ENCODE assay signal across 11 cellular contexts in the genomic region with DNA sequence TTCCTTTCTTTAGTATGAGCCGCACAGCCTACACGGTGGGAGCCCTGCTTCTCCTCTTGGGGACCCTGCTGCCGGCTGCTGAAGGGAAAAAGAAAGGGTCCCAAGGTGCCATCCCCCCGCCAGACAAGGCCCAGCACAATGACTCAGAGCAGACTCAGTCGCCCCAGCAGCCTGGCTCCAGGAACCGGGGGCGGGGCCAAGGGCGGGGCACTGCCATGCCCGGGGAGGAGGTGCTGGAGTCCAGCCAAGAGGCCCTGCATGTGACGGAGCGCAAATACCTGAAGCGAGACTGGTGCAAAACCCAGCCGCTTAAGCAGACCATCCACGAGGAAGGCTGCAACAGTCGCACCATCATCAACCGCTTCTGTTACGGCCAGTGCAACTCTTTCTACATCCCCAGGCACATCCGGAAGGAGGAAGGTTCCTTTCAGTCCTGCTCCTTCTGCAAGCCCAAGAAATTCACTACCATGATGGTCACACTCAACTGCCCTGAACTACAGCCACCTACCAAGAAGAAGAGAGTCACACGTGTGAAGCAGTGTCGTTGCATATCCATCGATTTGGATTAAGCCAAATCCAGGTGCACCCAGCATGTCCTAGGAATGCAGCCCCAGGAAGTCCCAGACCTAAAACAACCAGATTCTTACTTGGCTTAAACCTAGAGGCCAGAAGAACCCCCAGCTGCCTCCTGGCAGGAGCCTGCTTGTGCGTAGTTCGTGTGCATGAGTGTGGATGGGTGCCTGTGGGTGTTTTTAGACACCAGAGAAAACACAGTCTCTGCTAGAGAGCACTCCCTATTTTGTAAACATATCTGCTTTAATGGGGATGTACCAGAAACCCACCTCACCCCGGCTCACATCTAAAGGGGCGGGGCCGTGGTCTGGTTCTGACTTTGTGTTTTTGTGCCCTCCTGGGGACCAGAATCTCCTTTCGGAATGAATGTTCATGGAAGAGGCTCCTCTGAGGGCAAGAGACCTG. TPM values are rescaled to one million over a fixed set of nuclear protein-coding genes. Genes with fewer than 3 reads are reported as not detected.
DNase-seq lines count a peak whose midpoint lies in the region; ATAC-seq and TF ChIP-seq lines count a peak whose summit lies in the region.
"Had no signal": no experiment of that assay in that cellular context is flagged by ENCODE, and none has a peak within 500 bp of the region (broad histone marks: within the 10 kb centered on the region; RNA-seq: fewer than 3 reads in every experiment).

No MANE protein-coding gene starts in this region.

- H3K4me3 ChIP-seq in foreskin fibroblast (ENCODE audit: low read depth in 1 of 2, low read length in 2 of 2) = no peak overlapping the region
- H3K4me3 ChIP-seq: HAP-1 had no signal

- H3K9me3 Mint-ChIP-seq in chondrocyte (ENCODE audit: low read depth) (peaks cover 13% of the 10 kb centered on the region), memory B cell (peaks cover 6% of the 10 kb centered on the region)

- no peak for TF ChIP-seq CTCF in chondrocyte (IDR thresholded peaks at IDR 0.05)
- TF ChIP-seq CTCF in foreskin fibroblast (IDR thresholded peaks at IDR 0.05; ENCODE audit: low read depth, low read length) = no peak

- H3K4me1 Mint-ChIP-seq in chondrocyte (ENCODE audit: low read depth) (peaks cover 49% of the 10 kb centered on the region), memory B cell (peaks cover 3% of the 10 kb centered on the region)

- H3K27me3 Mint-ChIP-seq in chondrocyte (ENCODE audit: low read depth) = no peaks in the 10 kb centered on the region
- H3K27me3 Mint-ChIP-seq in memory B cell = peaks cover 24% of the 10 kb centered on the region

- DNase-seq in Caki2 (ENCODE audit: low read depth) = peak; percentile 89
- DNase-seq in LoVo (ENCODE audit: low spot score) = peak; percentile 87
- DNase-seq in chondrocyte (ENCODE audit: low spot score) = peak; percentile 88
- no peak for DNase-seq in memory B cell (ENCODE audit: low spot score in 2 of 2)
- no peak for DNase-seq in foreskin fibroblast
- no peak for DNase-seq in DMS 273 (lab: John Stamatoyannopoulos, UW; ENCODE audit: unreplicated experiment)
- DNase-seq: T1000 had no signal

- H3K4me3 Mint-ChIP-seq in chondrocyte (ENCODE audit: unreplicated experiment) (no peak overlapping the region), memory B cell (peak overlapping the region; percentile 70)

- in situ Hi-C loops in Caki2 (cut with HindIII; ENCODE audit: low pct_unique_long_range_greater_than_20kb, low sequenced_read_pairs) = loop anchor here (10.0 kb wide), 1 partner anchor 46 kb away; no protein-coding TSS in a partner anchor

- H3K27ac Mint-ChIP-seq in chondrocyte (ENCODE audit: unreplicated experiment) (peak overlapping the region; percentile 78), memory B cell (no peak overlapping the region)

- H3K36me3 Mint-ChIP-seq in chondrocyte (ENCODE audit: low read depth) (peaks cover 19% of the 10 kb centered on the region), memory B cell (no peaks in the 10 kb centered on the region)

- peak; percentile 50 for ATAC-seq in memory B cell (ENCODE audit: low read depth)
- ATAC-seq in HG03565 (IDR thresholded peaks at IDR 0.05; ENCODE audit: unreplicated experiment) = no peak
- ATAC-seq in HG03378 (IDR thresholded peaks at IDR 0.05; ENCODE audit: unreplicated experiment) = no peak

RNA-seq across cellular contexts. Expression of gene GREM1, which starts 13.2 kb away (rescaled TPM):
- total RNA-seq in Caki2 (2014; rRNA removed; shearing (Covaris generic); ENCODE audit: low replicate concordance) = not detected in 2 replicates
- 142 to 227 TPM (median 151 TPM) in 3 replicates for total RNA-seq in chondrocyte
- total RNA-seq: M059J had no signal

Comparison
In these comparisons a context has a peak if more than half of its experiments do, and no peak if none do; other contexts are left out.
1. DNase-seq: peak in Caki2 (single experiment), LoVo (single experiment) and chondrocyte (single experiment); none in memory B cell (0 of 2), foreskin fibroblast (0 of 2) and DMS 273 (single experiment).
2. RNA of gene GREM1, which starts 13.2 kb away (total RNA-seq): 142 to 227 TPM in chondrocyte; not detected in Caki2; every median in the first group is over 100 times any median in the second.